In genomic region chr11:1988174-1988573, GRCh38 we compare ENCODE assay signal across 28 cellular contexts. TPM values are rescaled to one million over a fixed set of nuclear protein-coding genes. Genes with fewer than 3 reads are reported as not detected.
"Had no signal": no experiment of that assay in that cellular context is flagged by ENCODE, and none has a peak within 500 bp of the region (broad histone marks: within the 10 kb centered on the region; RNA-seq: fewer than 3 reads in every experiment).

No MANE protein-coding gene starts in this region.

- H3K9me3 Mint-ChIP-seq: mesothelial cell of epicardium; naive B cell; natural killer cell; nephron progenitor cell; neural progenitor cell; stimulated activated memory B cell treated with anti-CD40 and anti-IgM and Interleukin-4, amounts not matched to agents 10 μg/mL and 1 μg/mL and 100 μg/mL, for 72 hours; stimulated activated naive CD8-positive, alpha-beta T cell treated with anti-CD3 and anti-CD28 coated beads, Interleukin-15, amount 100 ng/mL, for 72 hours had no signal

- H3K4me3 Mint-ChIP-seq: mesothelial cell of epicardium; naive B cell; natural killer cell; nephron progenitor cell; neural progenitor cell; stimulated activated memory B cell treated with anti-CD40 and anti-IgM and Interleukin-4, amounts not matched to agents 10 μg/mL and 1 μg/mL and 100 μg/mL, for 72 hours; stimulated activated naive CD8-positive, alpha-beta T cell treated with anti-CD3 and anti-CD28 coated beads, Interleukin-15, amount 100 ng/mL, for 72 hours had no signal

- ATAC-seq: left cardiac atrium; natural killer cell; stimulated activated memory B cell treated with anti-CD40 and anti-IgM and Interleukin-4, amounts not matched to agents 10 μg/mL and 1 μg/mL and 100 μg/mL, for 72 hours; stimulated activated naive CD8-positive, alpha-beta T cell treated with anti-CD3 and anti-CD28 coated beads, Interleukin-15, amount 100 ng/mL, for 72 hours had no signal

- H3K27me3 Mint-ChIP-seq: stimulated activated memory B cell treated with anti-CD40 and anti-IgM and Interleukin-4, amounts not matched to agents 10 μg/mL and 1 μg/mL and 100 μg/mL, for 72 hours; stimulated activated naive CD8-positive, alpha-beta T cell treated with anti-CD3 and anti-CD28 coated beads, Interleukin-15, amount 100 ng/mL, for 72 hours had no signal

- H3K9me3 ChIP-seq: left lung, neutrophil, ovary, prostate gland, tibial nerve, upper lobe of left lung, vagina had no signal

- H3K36me3 ChIP-seq: left lung, neural progenitor cell, neutrophil, ovary, prostate gland, tibial nerve, upper lobe of left lung, vagina had no signal

- H3K27ac ChIP-seq: left lung, neural progenitor cell, neutrophil, prostate gland, tibial nerve, upper lobe of left lung, vagina had no signal

- H3K27me3 ChIP-seq: left lung, neural progenitor cell, neutrophil, ovary, tibial nerve, upper lobe of left lung, vagina had no signal

- DNase-seq: hippocampal formation; kidney glomerular epithelial cell; left cardiac atrium; naive B cell; natural killer cell; occipital lobe; stimulated activated CD4-positive, alpha-beta T cell treated with anti-CD3 and anti-CD28 coated beads, Interleukin-1b, Interleukin-23, amount 100 ng/mL, for 48 hours; stimulated activated CD4-positive, alpha-beta T cell treated with anti-CD3 and anti-CD28 coated beads, Interleukin-2, amount 100 ng/mL, for 48 hours; stimulated activated CD4-positive, alpha-beta T cell treated with anti-CD3 and anti-CD28 coated beads, Interleukin-4, amount 100 ng/mL, for 4 hours; stimulated activated CD8-positive, alpha-beta memory T cell treated with anti-CD3 and anti-CD28 coated beads, Interleukin-4, amount 100 ng/mL, for 48 hours; stimulated activated naive CD4-positive, alpha-beta T cell treated with Interleukin-2 at 50 U/mL for 16 hours; substantia nigra had no signal

- H3K4me2 ChIP-seq: neural progenitor cell, smooth muscle cell had no signal

- H2AFZ ChIP-seq: neural progenitor cell had no signal

- H3K4me3 ChIP-seq: left lung, lung, neural progenitor cell, ovary, prostate gland, smooth muscle cell, tibial nerve, upper lobe of left lung, vagina had no signal

- H3K27ac Mint-ChIP-seq: mesothelial cell of epicardium; naive B cell; natural killer cell; nephron progenitor cell; neural progenitor cell; stimulated activated memory B cell treated with anti-CD40 and anti-IgM and Interleukin-4, amounts not matched to agents 10 μg/mL and 1 μg/mL and 100 μg/mL, for 72 hours; stimulated activated naive CD8-positive, alpha-beta T cell treated with anti-CD3 and anti-CD28 coated beads, Interleukin-15, amount 100 ng/mL, for 72 hours had no signal

- H3K36me3 Mint-ChIP-seq: mesothelial cell of epicardium; naive B cell; natural killer cell; neural progenitor cell; stimulated activated memory B cell treated with anti-CD40 and anti-IgM and Interleukin-4, amounts not matched to agents 10 μg/mL and 1 μg/mL and 100 μg/mL, for 72 hours had no signal

- H3K4me1 ChIP-seq: left lung, neural progenitor cell, prostate gland, tibial nerve, upper lobe of left lung, vagina had no signal

- H3K9ac ChIP-seq: neural progenitor cell had no signal

- H3K4me1 Mint-ChIP-seq: mesothelial cell of epicardium; naive B cell; natural killer cell; nephron progenitor cell; neural progenitor cell; stimulated activated memory B cell treated with anti-CD40 and anti-IgM and Interleukin-4, amounts not matched to agents 10 μg/mL and 1 μg/mL and 100 μg/mL, for 72 hours had no signal

- FAIRE-seq: keratinocyte had no signal

RNA-seq across cellular contexts. Expression of gene H19, which starts 9.5 kb away (rescaled TPM):
- total RNA-seq: mononuclear cell, natural killer cell had no signal
